In the genomic region with DNA sequence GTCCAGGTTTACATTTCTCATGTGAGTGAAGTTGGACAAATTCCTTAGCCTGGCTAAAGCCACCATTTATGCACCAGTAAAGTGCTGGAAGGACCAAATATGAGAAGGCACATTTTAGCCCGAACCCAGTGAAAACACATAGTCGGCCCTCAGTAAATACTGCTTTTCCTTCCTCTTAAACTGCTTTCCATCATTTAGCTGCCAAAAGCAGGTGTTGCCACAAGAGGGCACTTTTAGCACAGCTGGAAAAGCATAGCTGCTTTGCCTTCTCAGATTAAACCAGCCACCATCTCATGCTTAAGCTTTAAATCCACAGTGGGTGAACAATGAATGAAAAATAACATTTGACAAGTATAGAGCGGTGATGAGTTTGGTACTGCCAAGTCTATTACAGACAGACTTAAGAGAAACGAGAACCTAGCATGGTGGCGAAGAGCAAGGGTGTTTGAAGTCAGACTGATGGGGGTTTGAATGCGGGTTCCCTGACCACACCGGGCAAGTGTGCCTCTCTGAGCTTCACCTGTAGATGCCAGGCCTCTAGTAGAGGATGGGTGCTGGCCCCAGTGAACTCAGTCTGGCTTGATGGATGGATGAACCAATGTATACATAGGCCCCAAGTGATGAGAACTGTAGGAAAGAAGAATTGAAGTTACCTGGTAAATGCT, we compare ENCODE assay signal across 8 cellular contexts. TPM values are rescaled to one million over a fixed set of nuclear protein-coding genes. Genes with fewer than 3 reads are reported as not detected.
DNase-seq lines count a peak whose midpoint lies in the region; ATAC-seq lines count a peak whose summit lies in the region.

No MANE protein-coding gene starts in this region.

- H3K27ac Mint-ChIP-seq in activated CD4-positive, alpha-beta T cell treated with anti-CD3 and anti-CD28 coated beads for 36 hours = peak overlapping the region; percentile 53

- H3K27me3 Mint-ChIP-seq in activated CD4-positive, alpha-beta T cell treated with anti-CD3 and anti-CD28 coated beads for 36 hours = no peaks in the 10 kb centered on the region

- peaks cover 3% of the 10 kb centered on the region for H3K36me3 Mint-ChIP-seq in activated CD4-positive, alpha-beta T cell treated with anti-CD3 and anti-CD28 coated beads for 36 hours (ENCODE audit: low read depth)

- H3K4me3 Mint-ChIP-seq in activated CD4-positive, alpha-beta T cell treated with anti-CD3 and anti-CD28 coated beads for 36 hours = no peak overlapping the region

- H3K4me1 Mint-ChIP-seq in activated CD4-positive, alpha-beta T cell treated with anti-CD3 and anti-CD28 coated beads for 36 hours = peaks cover 16% of the 10 kb centered on the region

- ATAC-seq in Right ventricle myocardium inferior (peak; percentile 33), HG03135 (IDR thresholded peaks at IDR 0.05; ENCODE audit: unreplicated experiment) (peak; percentile 78)
- peak; percentile 79 for ATAC-seq in activated CD4-positive, alpha-beta T cell treated with anti-CD3 and anti-CD28 coated beads for 36 hours

- no peaks in the 10 kb centered on the region for H3K9me3 Mint-ChIP-seq in activated CD4-positive, alpha-beta T cell treated with anti-CD3 and anti-CD28 coated beads for 36 hours (ENCODE audit: low read depth)

- intact Hi-C loops in Right ventricle myocardium inferior (cut with DNase I) = loop anchor here (1.0 to 5.0 kb wide), 2 partner anchors 152 to 234 kb away; no protein-coding TSS in a partner anchor
- intact Hi-C loops in cardiac septum (cut with DNase I) = loop anchor here (1.0 to 10.0 kb wide), 3 partner anchors 153 to 231 kb away; no protein-coding TSS in a partner anchor
- intact Hi-C loops in activated CD4-positive, alpha-beta T cell treated with anti-CD3 and anti-CD28 coated beads for 36 hours (cut with DNase I, micrococcal nuclease) = loop anchor here (1.0 to 5.0 kb wide), 7 partner anchors 56 to 506 kb away; no protein-coding TSS in a partner anchor

- CTCF ChIA-PET in activated CD4-positive, alpha-beta T cell treated with anti-CD3 and anti-CD28 coated beads for 36 hours (lab: Charles Lee) = interaction anchor here (0.6 to 3.5 kb wide), 32 partner anchors 9 to 504 kb away, joined by 3 to 44 read pairs (median 4); no protein-coding TSS in a partner anchor

- no peak for DNase-seq in Right ventricle myocardium inferior (ENCODE audit: missing footprints)
- no peak for DNase-seq in cardiac septum (ENCODE audit: low spot score)
- DNase-seq in NCI-H460 (ENCODE audit: extremely low read depth, low read depth) = peak; percentile 57
- peak; percentile 79 for DNase-seq in activated CD4-positive, alpha-beta T cell treated with anti-CD3 and anti-CD28 coated beads for 36 hours
- peak; percentile 74 for DNase-seq in dedifferentiated amniotic fluid mesenchymal stem cell (ENCODE audit: extremely low spot score)
- DNase-seq in medulla oblongata (ENCODE audit: extremely low spot score) = peak; percentile 84
- DNase-seq in stimulated activated CD8-positive, alpha-beta memory T cell treated with anti-CD3 and anti-CD28 coated beads, Interleukin-7, amount 100 ng/mL, for 24 hours (ENCODE audit: low read depth) = peak; percentile 26

- POLR2A ChIA-PET in activated CD4-positive, alpha-beta T cell treated with anti-CD3 and anti-CD28 coated beads for 36 hours (lab: Charles Lee) = interaction anchor here (0.5 to 0.6 kb wide), 2 partner anchors 65 to 264 kb away, joined by 3 read pairs; no protein-coding TSS in a partner anchor

RNA-seq across cellular contexts. Expression of a gene that starts 57.8 kb away (rescaled TPM):
- total RNA-seq in Right ventricle myocardium inferior (3.2 TPM), cardiac septum (4.5 TPM)
- total RNA-seq in NCI-H460 (2014; rRNA removed; shearing (Covaris generic)) = 9.3 and 10.1 TPM in 2 replicates
- polyA plus RNA-seq in NCI-H460 (2014; cell fraction: nucleus; rRNA removed) = 5.0 and 5.9 TPM in 2 replicates
- 10 to 100 TPM in 1 of 2 experiments, 1 to 10 TPM in 1; 8.7 to 10.3 TPM for total RNA-seq in activated CD4-positive, alpha-beta T cell treated with anti-CD3 and anti-CD28 coated beads for 36 hours

Comparison
In these comparisons a context has a peak if more than half of its experiments do, and no peak if none do; other contexts are left out.
1. DNase-seq: peak in NCI-H460 (single experiment), activated CD4-positive, alpha-beta T cell treated with anti-CD3 and anti-CD28 coated beads for 36 hours (single experiment), dedifferentiated amniotic fluid mesenchymal stem cell (single experiment), medulla oblongata (single experiment) and stimulated activated CD8-positive, alpha-beta memory T cell treated with anti-CD3 and anti-CD28 coated beads, Interleukin-7, amount 100 ng/mL, for 24 hours (single experiment); none in Right ventricle myocardium inferior (single experiment) and cardiac septum (single experiment).
2. Peak in every context shown above with its lines, with median percentiles within 50 percentile points of each other: ATAC-seq.